ENCODE assay signal across 12 cellular contexts in the genomic region with DNA sequence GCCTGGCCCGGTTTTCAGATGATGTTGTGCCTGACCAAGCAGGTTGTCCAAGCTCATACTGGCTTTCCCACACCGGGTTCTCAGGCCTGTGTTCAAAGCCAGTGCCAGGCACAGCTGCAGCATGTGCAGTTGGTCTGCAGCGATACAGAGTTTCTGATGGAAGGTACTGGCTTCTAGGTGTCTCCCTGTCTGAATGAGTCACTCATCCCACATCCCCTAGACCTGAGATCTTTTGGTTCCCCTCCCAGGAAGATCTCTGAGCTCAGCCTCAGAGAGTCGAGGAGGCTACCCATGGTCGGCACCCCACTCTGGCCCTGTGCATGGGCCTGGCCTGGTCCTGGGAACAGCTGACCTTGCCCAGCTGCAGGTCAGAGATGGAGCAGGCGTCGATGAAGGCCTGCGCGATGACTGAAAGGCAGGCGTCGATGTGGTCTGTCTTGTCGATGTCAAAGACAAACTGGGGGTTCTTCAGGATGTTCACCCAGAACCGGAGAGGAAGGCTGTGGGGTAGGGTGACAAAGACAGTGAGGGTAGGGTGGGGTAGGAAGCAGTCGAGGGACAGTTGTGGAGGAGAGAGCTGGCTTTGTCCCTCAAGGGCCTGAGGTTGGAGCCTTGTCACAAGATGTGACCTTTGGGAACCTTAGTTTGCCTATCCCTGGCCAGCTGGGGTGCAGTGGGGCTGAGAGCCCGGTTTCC. TPM values are rescaled to one million over a fixed set of nuclear protein-coding genes. Genes with fewer than 3 reads are reported as not detected.
DNase-seq lines count a peak whose midpoint lies in the region; ATAC-seq and TF ChIP-seq lines count a peak whose summit lies in the region.
"Had no signal": no experiment of that assay in that cellular context is flagged by ENCODE, and none has a peak within 500 bp of the region (broad histone marks: within the 10 kb centered on the region; RNA-seq: fewer than 3 reads in every experiment).

No MANE protein-coding gene starts in this region.

- no peaks in the 10 kb centered on the region for H3K27me3 Mint-ChIP-seq in CD8-positive, alpha-beta T cell (ENCODE audit: low read depth)
- H3K27me3 Mint-ChIP-seq: dendritic cell treated with granulocyte-macrophage colony-stimulating factor and Interleukin-4, amounts not matched to agents 40 ng/mL and 50 ng/mL, for 4 days had no signal

- no peaks in the 10 kb centered on the region for H3K27me3 ChIP-seq in CD8-positive, alpha-beta T cell (ENCODE audit: insufficient read depth, low read length)
- H3K27me3 ChIP-seq in NT2/D1 (ENCODE audit: insufficient read depth, insufficient read length) (no peaks in the 10 kb centered on the region), esophagus muscularis mucosa (no peaks in the 10 kb centered on the region), sigmoid colon (no peaks in the 10 kb centered on the region)

- H3K36me3 ChIP-seq in CD8-positive, alpha-beta T cell (ENCODE audit: insufficient read depth, low read length) = no peaks in the 10 kb centered on the region
- H3K36me3 ChIP-seq in NT2/D1 (ENCODE audit: insufficient read depth, insufficient read length, low read length) = peaks cover 96% of the 10 kb centered on the region
- H3K36me3 ChIP-seq in esophagus muscularis mucosa = peaks cover 10 to 74% (median 61%) of the 10 kb centered on the region in 4 donors
- H3K36me3 ChIP-seq in sigmoid colon = peaks cover 0 to 11% (median 2%) of the 10 kb centered on the region in 4 donors

- no peak for DNase-seq in CD8-positive, alpha-beta T cell
- DNase-seq in NT2/D1 (ENCODE audit: low read depth, low spot score) (no peak), esophagus muscularis mucosa (ENCODE audit: extremely low spot score) (no peak), sigmoid colon (no peak), NCI-H2081 (lab: John Stamatoyannopoulos, UW) (no peak), ACHN (no peak)
- no peak for DNase-seq in activated naive CD4-positive, alpha-beta T cell (lab: John Stamatoyannopoulos, UW)
- DNase-seq: NCI-H2171 treated with DMSO at 0.1 percent for 48 hours had no signal

- TF ChIP-seq EP300 in esophagus muscularis mucosa (IDR thresholded peaks at IDR 0.05) (no peak), sigmoid colon (IDR thresholded peaks at IDR 0.05) (no peak)

- peaks cover 25% of the 10 kb centered on the region for H3K4me1 Mint-ChIP-seq in CD8-positive, alpha-beta T cell (ENCODE audit: low read depth)

- in situ Hi-C loops in ACHN (cut with HindIII; ENCODE audit: low pct_ligation_motif_present, low pct_unique_long_range_greater_than_20kb, low sequenced_read_pairs) = no loop called here

- no peak overlapping the region for H3K4me3 Mint-ChIP-seq in CD8-positive, alpha-beta T cell
- H3K4me3 Mint-ChIP-seq: dendritic cell treated with granulocyte-macrophage colony-stimulating factor and Interleukin-4, amounts not matched to agents 40 ng/mL and 50 ng/mL, for 4 days had no signal

- no peak for TF ChIP-seq POLR2A in esophagus muscularis mucosa (IDR thresholded peaks at IDR 0.05; ENCODE audit: low read depth)
- no peak for TF ChIP-seq POLR2A in sigmoid colon (IDR thresholded peaks at IDR 0.05)

- H3K4me3 ChIP-seq in CD8-positive, alpha-beta T cell (ENCODE audit: low read depth, low read length) = no peak overlapping the region
- H3K4me3 ChIP-seq in NT2/D1 (ENCODE audit: insufficient read length, low read depth) = no peak overlapping the region
- no peak overlapping the region for H3K4me3 ChIP-seq in esophagus muscularis mucosa
- no peak overlapping the region for H3K4me3 ChIP-seq in sigmoid colon

- peaks cover 6% of the 10 kb centered on the region for H3K36me3 Mint-ChIP-seq in CD8-positive, alpha-beta T cell

- H3K27ac ChIP-seq in CD8-positive, alpha-beta T cell (ENCODE audit: low read depth, low read length) = no peak overlapping the region
- peak overlapping the region; percentile 4 to 47 (median 28) for H3K27ac ChIP-seq in esophagus muscularis mucosa (replicated peaks in 1 of 4)
- H3K27ac ChIP-seq in sigmoid colon = peak overlapping the region in 3 of 4 donors; percentile 20 to 37 (median 28)

- H3K9me3 ChIP-seq in CD8-positive, alpha-beta T cell (ENCODE audit: low read length) = no peaks in the 10 kb centered on the region
- no peaks in the 10 kb centered on the region for H3K9me3 ChIP-seq in NT2/D1 (ENCODE audit: insufficient read depth, low read length)
- no peaks in the 10 kb centered on the region for H3K9me3 ChIP-seq in esophagus muscularis mucosa
- no peaks in the 10 kb centered on the region for H3K9me3 ChIP-seq in sigmoid colon

- 87% methylated on average over 10 of the region's 15 CpGs for WGBS in esophagus muscularis mucosa
- 76 to 86% methylated on average over 15 of the region's 15 CpGs for WGBS in sigmoid colon, 2 donors

- no peak for TF ChIP-seq CTCF in CD8-positive, alpha-beta T cell (IDR thresholded peaks at IDR 0.05)
- no peak for TF ChIP-seq CTCF in esophagus muscularis mucosa (IDR thresholded peaks at IDR 0.05)
- no peak for TF ChIP-seq CTCF in sigmoid colon (IDR thresholded peaks at IDR 0.05)

- POLR2A ChIA-PET in CD8-positive, alpha-beta T cell (lab: Charles Lee) = interaction anchor here (2.5 kb wide), 1 partner anchor 19 kb away, joined by 10 read pairs; no protein-coding TSS in a partner anchor

- peak overlapping the region; percentile 51 for H3K9ac ChIP-seq in NT2/D1 (ENCODE audit: insufficient read length, low read depth)

- peaks cover 10% of the 10 kb centered on the region for H3K4me1 ChIP-seq in CD8-positive, alpha-beta T cell (ENCODE audit: insufficient read depth, low read length)
- H3K4me1 ChIP-seq in NT2/D1 (ENCODE audit: insufficient read depth, insufficient read length) = peaks cover 42% of the 10 kb centered on the region
- H3K4me1 ChIP-seq in esophagus muscularis mucosa = peaks cover 70 to 89% (median 81%) of the 10 kb centered on the region in 4 donors
- peaks cover 0 to 66% (median 50%) of the 10 kb centered on the region in 4 donors for H3K4me1 ChIP-seq in sigmoid colon

- H3K9me3 Mint-ChIP-seq in CD8-positive, alpha-beta T cell = no peaks in the 10 kb centered on the region
- H3K9me3 Mint-ChIP-seq: dendritic cell treated with granulocyte-macrophage colony-stimulating factor and Interleukin-4, amounts not matched to agents 40 ng/mL and 50 ng/mL, for 4 days had no signal

- CTCF ChIA-PET in CD8-positive, alpha-beta T cell (lab: Charles Lee) = interaction anchor here (1.8 kb wide), 1 partner anchor 12 kb away, joined by 4 read pairs; no protein-coding TSS in a partner anchor

- ATAC-seq in CD8-positive, alpha-beta T cell = peak; percentile 49
- no peak for ATAC-seq in HG03571 (IDR thresholded peaks at IDR 0.05; ENCODE audit: unreplicated experiment)
- ATAC-seq: HCT116 had no signal

- H3K27ac Mint-ChIP-seq in CD8-positive, alpha-beta T cell = peak overlapping the region; percentile 80
- H3K27ac Mint-ChIP-seq: dendritic cell treated with granulocyte-macrophage colony-stimulating factor and Interleukin-4, amounts not matched to agents 40 ng/mL and 50 ng/mL, for 4 days had no signal

- intact Hi-C loops in CD8-positive, alpha-beta T cell (cut with DNase I, micrococcal nuclease) = loop anchor here in 1 of 2 experiments (10.0 kb wide), 1 partner anchor 47 kb away; a partner anchor contains a TSS
- intact Hi-C loops in esophagus muscularis mucosa (cut with DNase I) = no loop called here
- intact Hi-C loops in sigmoid colon (cut with DNase I) = no loop called here

RNA-seq across cellular contexts. Expression of a gene that starts 15.2 kb away (rescaled TPM):
- total RNA-seq in CD8-positive, alpha-beta T cell = not detected
- total RNA-seq in esophagus muscularis mucosa (not detected), sigmoid colon (not detected)
- not detected for polyA plus RNA-seq in sigmoid colon
- total RNA-seq: T-helper 1 cell treated with Interleukin-12 subunit alpha and Interleukin-12 subunit beta and Interleukin-4 antibody, amounts not matched to agents 30 ng/mL and 1 ng/mL, for 36 hours had no signal

RNA-seq across cellular contexts. Expression of a gene that starts 29.8 kb away (rescaled TPM):
- total RNA-seq in CD8-positive, alpha-beta T cell = not detected
- not detected for total RNA-seq in esophagus muscularis mucosa
- total RNA-seq in sigmoid colon = not detected
- not detected for polyA plus RNA-seq in sigmoid colon
- total RNA-seq: T-helper 1 cell treated with Interleukin-12 subunit alpha and Interleukin-12 subunit beta and Interleukin-4 antibody, amounts not matched to agents 30 ng/mL and 1 ng/mL, for 36 hours had no signal

RNA-seq across cellular contexts. Expression of a gene that starts 48.3 kb away (rescaled TPM):
- 10 to 100 TPM; 84.7 to 96.8 TPM for total RNA-seq in CD8-positive, alpha-beta T cell
- total RNA-seq in esophagus muscularis mucosa (10 to 100 TPM; 50.5 to 89.9 (median 76.6) TPM), sigmoid colon (10 to 100 TPM; 36.9 to 77.0 (median 61.8) TPM)
- polyA plus RNA-seq in sigmoid colon = 10 to 100 TPM in 2 of 3 donors, 1 to 10 TPM in 1; 9.6 to 42.0 (median 15.7) TPM
